Comparison of ENCODE assay signal across 1 cellular context in the genomic region with DNA sequence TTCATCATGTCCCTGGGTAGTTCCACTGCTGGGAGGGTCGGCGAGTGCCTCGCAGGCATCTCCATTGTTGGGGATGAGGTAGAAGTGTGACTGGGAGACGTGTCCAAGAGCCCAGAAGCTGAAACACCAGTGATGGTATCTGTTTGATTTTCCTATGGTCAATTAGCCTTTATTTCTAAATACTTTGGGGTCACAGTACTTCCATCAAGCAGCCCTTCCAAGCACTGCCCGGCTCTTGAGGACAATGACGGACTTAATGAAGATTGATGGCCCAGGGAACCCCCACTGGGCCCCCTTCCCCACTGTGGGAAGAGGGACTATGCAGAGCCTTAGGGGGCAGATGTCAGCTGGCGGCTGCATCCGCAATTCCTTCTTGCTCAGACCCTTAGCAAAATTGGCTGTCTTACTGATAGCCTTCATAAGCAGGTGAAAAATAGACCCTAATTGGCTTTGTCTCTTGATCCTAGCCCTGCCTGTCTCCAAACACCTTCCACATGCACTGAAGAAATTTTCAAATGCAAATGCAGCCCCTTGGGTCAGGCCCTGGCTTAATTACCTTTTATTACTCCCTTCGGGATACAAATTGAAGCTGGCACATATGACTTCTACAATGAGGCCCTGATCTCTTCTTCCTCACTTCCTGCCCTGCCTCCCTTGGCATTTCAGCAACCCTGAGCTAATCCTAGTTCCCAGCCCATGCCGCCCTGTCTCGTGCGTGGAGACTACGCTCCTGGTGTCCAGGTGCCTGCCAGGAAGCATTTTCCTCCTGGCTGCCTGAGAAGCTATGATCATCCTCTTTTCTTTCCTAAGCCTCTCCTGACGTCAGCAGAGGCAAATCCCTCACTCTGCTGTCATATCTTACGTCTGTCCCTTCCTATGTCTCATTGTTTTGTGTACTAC.
TF ChIP-seq lines count a peak whose summit lies in the region.

No MANE protein-coding gene starts in this region.

TF ChIP-seq in HepG2, 621 proteins besides CTCF, POLR2A, EP300 and RAD21 (continued from another document):
- TF ChIP-seq NCOR1 (IDR thresholded peaks at IDR 0.05; ENCODE audit: borderline replicate concordance, low read length) (no peak), PATZ1 (CRISPR knock-in tag; IDR thresholded peaks at IDR 0.05) (no peak), TAF1 (CRISPR knock-in tag; IDR thresholded peaks at IDR 0.05) (no peak), CREB1 (IDR thresholded peaks at IDR 0.05) (peak; percentile 68; the same call in 1 of the 2 replicates), CREB1 (CRISPR knock-in tag; IDR thresholded peaks at IDR 0.05) (no peak), SIX1 (CRISPR knock-in tag; IDR thresholded peaks at IDR 0.05; ENCODE audit: borderline replicate concordance) (no peak), ADNP (CRISPR knock-in tag; IDR thresholded peaks at IDR 0.05) (no peak), NFE2L2 (IDR thresholded peaks at IDR 0.05; ENCODE audit: low read length) (no peak)
